8 cellular contexts compared by ENCODE assay signal in genomic region chr14:68789002-68789797, GRCh38. TPM values are rescaled to one million over a fixed set of nuclear protein-coding genes. Genes with fewer than 3 reads are reported as not detected.
DNase-seq lines count a peak whose midpoint lies in the region; ATAC-seq, FAIRE-seq and TF ChIP-seq lines count a peak whose summit lies in the region.

No MANE protein-coding gene starts in this region.

- no TSS peak for BruUV-seq in HepG2 (replicated peaks; lab: Mats Ljungman, UMichigan)

- peak; percentile 21 for ATAC-seq in HepG2
- ATAC-seq in HG03469 (IDR thresholded peaks at IDR 0.05; ENCODE audit: unreplicated experiment): no peak

- H3K4me1 ChIP-seq in HepG2 (ENCODE audit: insufficient read depth, low read length): peaks cover 67% of the 10 kb centered on the region

- peak in 1 of 2 experiments; percentile 28; a peak in 1 of 4 replicates for TF ChIP-seq POLR2A in HepG2 (IDR thresholded peaks at IDR 0.05; ENCODE audit: insufficient read depth in 1 of 2, low read depth in 2 of 2, low read length in 2 of 2)

- H3K9ac ChIP-seq in HepG2 (ENCODE audit: insufficient read depth, low read depth, low read length): peak overlapping the region; percentile 97

- FAIRE-seq in HepG2 (lab: Jason Lieb, UNC): peak; percentile 47

- TF ChIP-seq EP300 in HepG2 (IDR thresholded peaks at IDR 0.05; ENCODE audit: low read depth in 2 of 2, low read length in 2 of 2) (no peak), HepG2 (CRISPR knock-in tag; IDR thresholded peaks at IDR 0.05; ENCODE audit: borderline replicate concordance) (no peak)

- POLR2A ChIA-PET in HepG2 (lab: Yijun Ruan, JAX): interaction anchor here (0.9 to 6.9 kb wide), 7 partner anchors 8 to 74 kb away, joined by 3 to 244 read pairs (median 33); no protein-coding TSS in a partner anchor

- 47% methylated on average over 14 of the region's 14 CpGs for WGBS in HepG2 (ENCODE audit: low lambda C conversion rate)

- H3K27ac ChIP-seq in coronary artery: peak overlapping the region; percentile 99 to 100
- H3K27ac ChIP-seq in HepG2 (ENCODE audit: extremely low read length, insufficient read depth, low read length): peak overlapping the region; percentile 98

- peaks cover 49% of the 10 kb centered on the region for H3K79me2 ChIP-seq in HepG2 (ENCODE audit: insufficient read depth, low read length)

- intact Hi-C loops in HepG2 (cut with micrococcal nuclease; ENCODE audit: unreplicated experiment): loop anchor here (1.0 to 10.0 kb wide), 4 partner anchors 73 to 541 kb away; no protein-coding TSS in a partner anchor

- peak overlapping the region; percentile 96 for H3K4me2 ChIP-seq in HepG2 (ENCODE audit: low read depth, low read length)

- peaks cover 6 to 27% of the 10 kb centered on the region in 2 experiments for H3K36me3 ChIP-seq in HepG2 (replicated peaks in 1 of 2; ENCODE audit: control insufficient read depth in 1 of 2, insufficient read depth in 2 of 2, low read length in 2 of 2)

- in situ Hi-C loops in HepG2 (cut with HindIII; ENCODE audit: extremely low pct_ligation_motif_present, low pct_unique_long_range_greater_than_20kb): no loop called here

- H3K4me3 ChIP-seq in coronary artery (peak overlapping the region; percentile 91), HepG2 (replicated peaks in 1 of 3; ENCODE audit: insufficient read depth in 1 of 3, low read depth in 2 of 3, low read length in 3 of 3) (peak overlapping the region; percentile 93 to 98 (median 94); a peak in 5 of 6 replicates)

- H4K20me1 ChIP-seq in HepG2 (ENCODE audit: insufficient read depth, low read length): peaks cover 33% of the 10 kb centered on the region

- peak; percentile 95 for TF ChIP-seq RAD21 in HepG2 (CRISPR knock-in tag; IDR thresholded peaks at IDR 0.05)

- DNase-seq in NCI-H2081 (lab: John Stamatoyannopoulos, UW) (peak; percentile 42 to 46), NCI-H2081 treated with DMSO at 0.1 percent for 48 hours (lab: John Stamatoyannopoulos, UW) (no peak), NCI-H524 (lab: John Stamatoyannopoulos, UW) (peak; percentile 64 to 91), coronary artery (ENCODE audit: low spot score) (peak; percentile 88), HepG2 (ENCODE audit: low spot score) (peak; percentile 75)
- peak; percentile 91 for DNase-seq in activated CD4-positive, alpha-beta T cell treated with anti-CD3 and anti-CD28 coated beads for 48 hours
- peak; percentile 67 to 79 for DNase-seq in stimulated activated CD4-positive, alpha-beta T cell treated with anti-CD3 and anti-CD28 coated beads, Interleukin-2, amount 100 ng/mL, for 48 hours

- CTCF ChIA-PET in HepG2 (lab: Yijun Ruan, JAX; ENCODE audit: low intra/inter-chr PET ratio, low total read pairs): interaction anchor here (0.6 to 3.1 kb wide), 6 partner anchors 10 to 845 kb away, joined by 3 to 42 read pairs (median 10); no protein-coding TSS in a partner anchor

- H3K9me3 ChIP-seq in HepG2 (ENCODE audit: low read length): no peaks in the 10 kb centered on the region

- TF ChIP-seq CTCF in coronary artery (IDR thresholded peaks at IDR 0.05): peak; percentile 49
- TF ChIP-seq CTCF in HepG2 (CRISPR knock-in tag; IDR thresholded peaks at IDR 0.05): peak; percentile 90

- no peak overlapping the region for H2AFZ ChIP-seq in HepG2 (ENCODE audit: low read length)

- H3K27me3 ChIP-seq in HepG2 (ENCODE audit: control insufficient read depth in 1 of 2, insufficient read depth in 2 of 2, low read length in 2 of 2): no peaks in the 10 kb centered on the region; a peak in 1 of 5 replicates

TF ChIP-seq in HepG2, 621 proteins besides CTCF, POLR2A, EP300 and RAD21 (continues in another document):
- TF ChIP-seq ERF (CRISPR knock-in tag; IDR thresholded peaks at IDR 0.05): peak; percentile 52; the same call in 1 of the 2 replicates
- no peak for TF ChIP-seq MYC (CRISPR knock-in tag; IDR thresholded peaks at IDR 0.05; ENCODE audit: borderline replicate concordance)
- TF ChIP-seq ZNF331 (CRISPR knock-in tag; IDR thresholded peaks at IDR 0.05): 0 out of 2 replicates have a peak, but pooled peaks have one; percentile 46
- 0 out of 4 replicates have a peak, but pooled peaks of 1 of the 2 experiments have one; percentile 34 for TF ChIP-seq KLF16 (CRISPR knock-in tag; IDR thresholded peaks at IDR 0.05)
- TF ChIP-seq GATAD1 (CRISPR knock-in tag; IDR thresholded peaks at IDR 0.05): 0 out of 2 replicates have a peak, but pooled peaks have one; percentile 39
- TF ChIP-seq ARID5B (CRISPR knock-in tag; IDR thresholded peaks at IDR 0.05): peak; percentile 31; the same call in 1 of the 2 replicates
- TF ChIP-seq NFATC3 (CRISPR knock-in tag; IDR thresholded peaks at IDR 0.05): no peak
- 0 out of 2 replicates have a peak, but pooled peaks have one; percentile 45 for TF ChIP-seq SMAD3 (CRISPR knock-in tag; IDR thresholded peaks at IDR 0.05)
- TF ChIP-seq ZBTB38 (CRISPR knock-in tag; IDR thresholded peaks at IDR 0.05): peak; percentile 75
- TF ChIP-seq FOXO1 (CRISPR knock-in tag; IDR thresholded peaks at IDR 0.05): peak; percentile 59
- TF ChIP-seq ZNF761 (CRISPR knock-in tag; conservative IDR thresholded peaks at IDR 0.05): no peak
- TF ChIP-seq NFIC (IDR thresholded peaks at IDR 0.05; ENCODE audit: low read length): no peak
- TF ChIP-seq LCORL (IDR thresholded peaks at IDR 0.05): no peak
- TF ChIP-seq LCORL (CRISPR knock-in tag; IDR thresholded peaks at IDR 0.05): 0 out of 2 replicates have a peak, but pooled peaks have one; percentile 34
- no peak for TF ChIP-seq PTBP1 (IDR thresholded peaks at IDR 0.05; ENCODE audit: low read depth, low read length, poor library complexity, severe bottlenecking)
- peak; percentile 60; the same call in 1 of the 2 replicates for TF ChIP-seq POLR2G (IDR thresholded peaks at IDR 0.05; ENCODE audit: low read depth, low read length)

RNA-seq across cellular contexts. Expression of gene ZFP36L1, which starts 3.7 kb away (rescaled TPM):
- total RNA-seq in HepG2 (2016; rRNA removed; fragmentation: Illumina TruSeq; extraction: Trizol): 7.4 and 8.4 TPM in 2 replicates
- total RNA-seq in HepG2 (2016; cell fraction: cytosol; rRNA removed; fragmentation: Illumina TruSeq; extraction: Trizol; ENCODE audit: low read depth): 2.6 and 3.4 TPM in 2 replicates
- total RNA-seq in HepG2 (2016; cell fraction: insoluble cytoplasmic fraction; rRNA removed; fragmentation: Illumina TruSeq; extraction: Trizol): 7.9 and 8.4 TPM in 2 replicates
- 11.1 and 11.3 TPM in 2 replicates for total RNA-seq in HepG2 (2016; cell fraction: membrane; rRNA removed; fragmentation: Illumina TruSeq; extraction: Trizol)
- 13.8 and 14.1 TPM in 2 replicates for total RNA-seq in HepG2 (2016; cell fraction: nucleus; rRNA removed; fragmentation: Illumina TruSeq; extraction: Trizol)
- 10.2 and 12.7 TPM in 2 replicates for polyA plus RNA-seq in HepG2 (2011; rRNA removed)
- polyA plus RNA-seq in HepG2 (2011; cell fraction: cytosol; rRNA removed): 11.2 and 18.0 TPM in 2 replicates
- 66.5 and 69.1 TPM in 2 replicates for polyA plus RNA-seq in HepG2 (2011; cell fraction: nucleus; rRNA removed)
- polyA plus RNA-seq in HepG2 (2012): 23.2 and 32.2 TPM in 2 replicates
- polyA plus RNA-seq in HepG2 (2016; cell fraction: cytosol; fragmentation: Illumina TruSeq; extraction: Trizol; ENCODE audit: low read depth): 2.7 and 2.8 TPM in 2 replicates
- 20.7 and 26.8 TPM in 2 replicates for polyA plus RNA-seq in HepG2 (2016; cell fraction: insoluble cytoplasmic fraction; fragmentation: Illumina TruSeq; extraction: Trizol; ENCODE audit: low read depth)
- 9.2 and 10.1 TPM in 2 replicates for polyA plus RNA-seq in HepG2 (2016; cell fraction: membrane; fragmentation: Illumina TruSeq; extraction: Trizol; ENCODE audit: low read depth)
- 53.8 and 57.0 TPM in 2 replicates for polyA plus RNA-seq in HepG2 (2016; cell fraction: nucleus; fragmentation: Illumina TruSeq; extraction: Trizol; ENCODE audit: insufficient read depth, low read depth)
- 8.5 and 26.8 TPM in 2 replicates for polyA minus RNA-seq in HepG2 (2011; rRNA and poly(A)+ RNA removed; ENCODE audit: low replicate concordance)
- polyA minus RNA-seq in HepG2 (2011; cell fraction: cytosol; rRNA and poly(A)+ RNA removed): 56.3 and 73.8 TPM in 2 replicates
- polyA minus RNA-seq in HepG2 (2011; cell fraction: nucleus; rRNA and poly(A)+ RNA removed): 11.8 and 13.8 TPM in 2 replicates
